ENCODE assay signal across 1 cellular context in genomic region chr1:203025721-203026665, GRCh38.
TF ChIP-seq lines count a peak whose summit lies in the region.

Gene PPFIA4 (plus strand): TSS chr1:203026491. CDS start chr1:203039009, 12,518 bp downstream.

TF ChIP-seq in Ishikawa, 13 proteins besides CTCF, POLR2A, EP300 and RAD21 (continued from another document):
- TF ChIP-seq MAX (IDR thresholded peaks at IDR 0.05), result peak; percentile 99
- TF ChIP-seq EGR1 (IDR thresholded peaks at IDR 0.05), result peak; percentile 55; the same call in 1 of the 2 replicates
- no peak for TF ChIP-seq CREB1 (IDR thresholded peaks at IDR 0.05; ENCODE audit: low read depth)
- no peak for TF ChIP-seq TEAD4 (IDR thresholded peaks at IDR 0.05)
- peak; percentile 95 for TF ChIP-seq YY1 (IDR thresholded peaks at IDR 0.05; ENCODE audit: low read depth)
